In the genomic region with DNA sequence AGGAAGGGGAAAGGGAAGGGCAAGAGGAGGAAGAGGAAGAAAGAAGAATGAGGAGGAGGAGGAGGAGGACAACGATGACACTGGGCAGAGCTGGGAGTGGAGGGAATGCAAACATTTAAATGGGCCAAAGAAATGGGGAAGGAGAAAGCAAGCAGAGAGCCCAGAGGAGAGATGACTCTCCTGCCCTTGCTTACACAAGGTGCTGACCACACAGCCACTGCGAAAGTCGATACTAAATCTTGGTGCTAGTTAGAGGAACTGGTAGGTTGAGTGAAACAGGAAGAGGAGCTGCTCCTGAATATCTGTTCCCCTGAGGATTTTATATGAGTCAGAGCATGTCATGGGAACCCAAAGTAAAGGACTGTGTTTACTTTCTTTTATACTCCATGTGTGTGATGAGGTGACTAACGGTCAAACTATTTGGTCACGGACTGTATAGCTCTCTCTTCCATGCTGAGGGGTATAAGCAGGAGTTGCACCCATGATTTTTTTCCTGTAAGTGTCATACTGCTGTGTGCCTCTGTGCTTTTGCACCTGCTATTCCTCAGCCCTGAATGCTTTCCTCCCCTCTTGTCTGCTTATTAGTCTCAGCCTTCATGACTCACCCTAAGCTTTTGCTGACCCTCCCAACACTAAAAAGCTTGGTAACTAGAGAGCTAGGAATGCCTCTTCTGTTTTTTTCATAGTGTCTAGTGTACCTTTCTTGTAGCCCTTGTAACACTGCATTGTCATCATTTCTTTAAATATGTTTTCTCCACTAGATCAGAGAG, we compare ENCODE assay signal across 8 cellular contexts. TPM values are rescaled to one million over a fixed set of nuclear protein-coding genes. Genes with fewer than 3 reads are reported as not detected.
DNase-seq lines count a peak whose midpoint lies in the region; ATAC-seq and TF ChIP-seq lines count a peak whose summit lies in the region.

No MANE protein-coding gene starts in this region.

- H3K4me2 ChIP-seq in H9 (ENCODE audit: insufficient read depth, insufficient read length, low read length) (no peak overlapping the region), KMS-11 (0 out of 2 replicates have a peak overlapping the region, but pooled peaks have one; percentile 10)

- H3K23me2 ChIP-seq in H9 (ENCODE audit: insufficient read length, low read depth, low read length, poor library complexity, severe bottlenecking) = no peaks in the 10 kb centered on the region

- no peak overlapping the region for H2BK120ac ChIP-seq in H9 (ENCODE audit: low read depth, low read length, poor library complexity, severe bottlenecking)

- no peak overlapping the region for H4K8ac ChIP-seq in H9 (replicated peaks; ENCODE audit: insufficient read length, low read depth, low read length)

- no peaks in the 10 kb centered on the region for H3K36me3 ChIP-seq in KMS-11 (ENCODE audit: insufficient read depth)

- H4K5ac ChIP-seq in H9 (ENCODE audit: insufficient read length, low read depth, low read length) = no peak overlapping the region

- H4K91ac ChIP-seq in H9 (ENCODE audit: insufficient read length, low read depth, low read length) = no peak overlapping the region

- H2BK12ac ChIP-seq in H9 (ENCODE audit: insufficient read length, low read depth, low read length) = no peak overlapping the region

- no CpG with 5 or more reads among the region's 5 CpGs for WGBS in H9 (ENCODE audit: extremely low coverage, insufficient read length, low lambda C conversion rate)

- no peak overlapping the region for H2AK5ac ChIP-seq in H9 (ENCODE audit: insufficient read length, low read length)

- no peaks in the 10 kb centered on the region for H3K79me2 ChIP-seq in H9 (ENCODE audit: insufficient read depth, low read length)
- H3K79me2 ChIP-seq in KMS-11 (ENCODE audit: insufficient read depth, low read depth) = no peaks in the 10 kb centered on the region

- H3K4ac ChIP-seq in H9 (ENCODE audit: low read depth, low read length) = no peak overlapping the region

- H3K27me3 Mint-ChIP-seq in H9 (ENCODE audit: low read depth) = no peaks in the 10 kb centered on the region

- no peak overlapping the region for H3T11ph ChIP-seq in H9 (ENCODE audit: low read length)

- H3K36me3 Mint-ChIP-seq in H9 (ENCODE audit: insufficient read depth in 1 of 3, low read depth in 3 of 3) = no peaks in the 10 kb centered on the region

- no peaks in the 10 kb centered on the region for H4K20me1 ChIP-seq in H9 (ENCODE audit: control insufficient read depth, insufficient read depth, insufficient read length)
- H4K20me1 ChIP-seq in KMS-11 (ENCODE audit: insufficient read depth) = no peaks in the 10 kb centered on the region

- H3K9ac ChIP-seq in H9 (ENCODE audit: extremely low read depth, insufficient read length, low read length) = no peak overlapping the region
- no peak overlapping the region for H3K9ac ChIP-seq in KMS-11

- no peaks in the 10 kb centered on the region for H3K79me1 ChIP-seq in H9 (ENCODE audit: insufficient read depth, low read depth, low read length, poor library complexity, severe bottlenecking)

- H3K4me3 Mint-ChIP-seq in H9 = no peak overlapping the region

- H3K18ac ChIP-seq in H9 (ENCODE audit: insufficient read length, low read depth, low read length) = no peak overlapping the region

- no peaks in the 10 kb centered on the region for H3K27me3 ChIP-seq in H9 (ENCODE audit: insufficient read depth, low read length)
- no peaks in the 10 kb centered on the region for H3K27me3 ChIP-seq in KMS-11 (ENCODE audit: insufficient read depth, low read depth)

- no peaks in the 10 kb centered on the region for H3K9me3 ChIP-seq in H9 (ENCODE audit: control insufficient read depth, low read depth, low read length)

- no peak overlapping the region for H2BK15ac ChIP-seq in H9 (ENCODE audit: low read depth, low read length)

- no peak overlapping the region for H3K27ac ChIP-seq in H9 (ENCODE audit: insufficient read length, low read depth, low read length)
- no peak overlapping the region for H3K27ac ChIP-seq in KMS-11

- H2BK5ac ChIP-seq in H9 (ENCODE audit: insufficient read length, low read length) = no peak overlapping the region

- no peak for TF ChIP-seq CTCF in H9 (conservative IDR thresholded peaks at IDR 0.05)
- no peak for TF ChIP-seq CTCF in KMS-11 (conservative IDR thresholded peaks at IDR 0.05; ENCODE audit: low read depth, low read length)

- H3K27ac Mint-ChIP-seq in H9 = no peak overlapping the region; a peak in 1 of 7 replicates

- H2BK20ac ChIP-seq in H9 (ENCODE audit: low read depth, low read length, poor library complexity, severe bottlenecking) = no peak overlapping the region

- no peaks in the 10 kb centered on the region for H3K9me3 Mint-ChIP-seq in H9

- H3K23ac ChIP-seq in H9 (ENCODE audit: insufficient read length, low read depth, low read length) = no peak overlapping the region

- peak; percentile 41 for ATAC-seq in activated CD4-positive, CD25-positive, alpha-beta regulatory T cell treated with anti-CD3 and anti-CD28 coated beads, Interleukin-2, amount 50 U/mL, for 24 hours
- peak; percentile 63 for ATAC-seq in left ventricle myocardium superior
- ATAC-seq in stimulated activated naive CD8-positive, alpha-beta T cell treated with anti-CD3 and anti-CD28 coated beads, Interleukin-15, Interleukin-2, amounts not matched to agents 100 U/mL and 50 U/mL, for 24 hours = peak; percentile 40

- H3K56ac ChIP-seq in H9 (ENCODE audit: insufficient read length, low read depth, low read length) = no peak overlapping the region

- H3K4me1 ChIP-seq in H9 (ENCODE audit: insufficient read depth, low read length) (no peaks in the 10 kb centered on the region; the same call in 1 of the 2 replicates), KMS-11 (ENCODE audit: low read depth, poor library complexity, severe bottlenecking) (peaks cover 11% of the 10 kb centered on the region)

- no peak for DNase-seq in activated CD4-positive, CD25-positive, alpha-beta regulatory T cell treated with anti-CD3 and anti-CD28 coated beads, Interleukin-2, amount 50 U/mL, for 72 hours
- DNase-seq in H9 (no peak), SW 1271 (lab: John Stamatoyannopoulos, UW) (peak; percentile 88 to 93), left ventricle myocardium superior (no peak), UCSD-AML1 (lab: John Stamatoyannopoulos, UW; ENCODE audit: unreplicated experiment) (no peak)
- no peak for DNase-seq in stimulated activated naive CD8-positive, alpha-beta T cell treated with anti-CD3 and anti-CD28 coated beads, Interleukin-15, Interleukin-2, amounts not matched to agents 100 U/mL and 50 U/mL, for 24 hours

- peaks cover 5 to 8% of the 10 kb centered on the region in 2 experiments; a peak in 3 of 4 replicates for H3K4me1 Mint-ChIP-seq in H9

- no peak overlapping the region for H3K4me3 ChIP-seq in KMS-11 (IDR thresholded peaks at IDR 0.05; ENCODE audit: insufficient read depth, low read depth, low read length)

- H2AFZ ChIP-seq in H9 (ENCODE audit: low read length) (peak overlapping the region; percentile 41), KMS-11 (ENCODE audit: low read depth) (no peak overlapping the region)

- intact Hi-C loops in left ventricle myocardium superior (cut with micrococcal nuclease) = no loop called here

- no peak overlapping the region for H3K14ac ChIP-seq in H9 (ENCODE audit: insufficient read depth, low read length)

RNA-seq across cellular contexts. Expression of a gene that starts 9.5 kb away (rescaled TPM):
- total RNA-seq in H9 (2021) (3.0 and 3.4 TPM in 2 replicates), left ventricle myocardium superior (1.8 TPM)

Comparison
In these comparisons a context has a peak if more than half of its experiments do, and no peak if none do; other contexts are left out.
1. DNase-seq: peak in SW 1271 (2 of 2); none in activated CD4-positive, CD25-positive, alpha-beta regulatory T cell treated with anti-CD3 and anti-CD28 coated beads, Interleukin-2, amount 50 U/mL, for 72 hours (single experiment), H9 (single experiment), left ventricle myocardium superior (single experiment), stimulated activated naive CD8-positive, alpha-beta T cell treated with anti-CD3 and anti-CD28 coated beads, Interleukin-15, Interleukin-2, amounts not matched to agents 100 U/mL and 50 U/mL, for 24 hours (single experiment) and UCSD-AML1 (single experiment).
2. Peak in every context shown above with its lines, with median percentiles within 50 percentile points of each other: ATAC-seq.